Comparison of ENCODE assay signal across 8 cellular contexts in the genomic region with DNA sequence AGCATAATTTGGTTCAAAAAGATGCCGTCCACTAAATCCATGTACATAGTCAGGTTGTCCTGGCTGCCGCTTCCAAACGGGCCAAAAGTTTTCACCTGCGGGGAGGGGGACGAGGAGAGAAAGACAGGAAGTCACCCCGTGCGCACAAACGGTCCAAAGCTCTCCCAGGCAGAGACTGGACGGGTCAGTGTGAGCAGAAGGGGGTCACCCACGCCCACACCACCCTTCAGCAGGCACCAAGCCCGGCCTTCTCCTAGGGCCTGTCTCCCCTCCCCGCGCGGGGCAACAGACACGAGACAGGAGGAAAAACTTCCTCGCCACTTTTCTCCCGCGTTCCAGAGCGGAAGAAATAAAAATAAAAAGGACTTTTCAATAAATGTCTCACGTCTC. TPM values are rescaled to one million over a fixed set of nuclear protein-coding genes. Genes with fewer than 3 reads are reported as not detected.
A peak's percentile ranks its signal among the peaks of the same experiment; 100 is the strongest.
DNase-seq lines count a peak whose midpoint lies in the region; ATAC-seq lines count a peak whose summit lies in the region.

No MANE protein-coding gene starts in this region.

- POLR2A ChIA-PET in T-cell (lab: Charles Lee): interaction anchor here (1.4 to 1.6 kb wide), 4 partner anchors 17 to 97 kb away, joined by 3 to 9 read pairs (median 6); no protein-coding TSS in a partner anchor

- H3K27me3 ChIP-seq in right cardiac atrium (ENCODE audit: control insufficient read depth, insufficient read depth): no peaks in the 10 kb centered on the region

- H3K4me3 Mint-ChIP-seq in T-cell: peak overlapping the region; percentile 97 to 100 (median 98)

- H3K9me3 Mint-ChIP-seq in T-cell: no peaks in the 10 kb centered on the region

- ATAC-seq in T-cell (replicated peaks in 1 of 4) (no peak), right cardiac atrium (peak in 1 of 2 donors; percentile 53), GM18502 (IDR thresholded peaks at IDR 0.05; ENCODE audit: poor library complexity, unreplicated experiment) (no peak)

- DNase-seq in NCI-H82 (lab: John Stamatoyannopoulos, UW) (peak; percentile 15), NCI-H82 treated with DMSO at 0.1 percent for 48 hours (lab: John Stamatoyannopoulos, UW; ENCODE audit: unreplicated experiment) (no peak), T-cell (no peak), right cardiac atrium (no peak), cerebellar nuclear complex (lab: John Stamatoyannopoulos, UW) (no peak), NCI-H187 treated with DMSO at 0.1 percent for 48 hours (lab: John Stamatoyannopoulos, UW) (no peak)

- H3K4me1 Mint-ChIP-seq in T-cell: peaks cover 44 to 55% (median 55%) of the 10 kb centered on the region in 3 donors

- WGBS in right cardiac atrium: 12% methylated on average over 20 of the region's 20 CpGs

- H3K9me3 ChIP-seq in right cardiac atrium (ENCODE audit: control insufficient read depth, low read length): no peaks in the 10 kb centered on the region

- no peaks in the 10 kb centered on the region for H3K27me3 Mint-ChIP-seq in T-cell

- no peaks in the 10 kb centered on the region for H3K4me1 ChIP-seq in right cardiac atrium (ENCODE audit: control insufficient read depth, insufficient read depth, low read length)

- CTCF ChIA-PET in T-cell (lab: Charles Lee): interaction anchor here in 1 of 2 donors (0.6 to 2.2 kb wide), 11 partner anchors 15 to 101 kb away, joined by 4 to 32 read pairs (median 6); no protein-coding TSS in a partner anchor

- H3K27ac Mint-ChIP-seq in T-cell: peak overlapping the region; percentile 96 to 100

- H3K36me3 Mint-ChIP-seq in T-cell: peaks cover 28% of the 10 kb centered on the region

- H3K27ac ChIP-seq in right cardiac atrium (ENCODE audit: low read length) (no peak overlapping the region), skin epidermis (peak overlapping the region in 19 of 21 experiments; percentile 19 to 97 (median 80))

- H3K4me3 ChIP-seq in right cardiac atrium (ENCODE audit: low read length): peak overlapping the region; percentile 80
- H3K4me3 ChIP-seq in skin epidermis: peak overlapping the region; percentile 54 to 87 (median 69)

- intact Hi-C loops in right cardiac atrium (cut with DNase I): loop anchor here in 1 of 4 donors (2.0 kb wide), 1 partner anchor 92 kb away; no protein-coding TSS in a partner anchor

RNA-seq across cellular contexts. Expression of a gene that starts 0.9 kb away (rescaled TPM):
- total RNA-seq in T-cell (100 to 1,000 TPM; 260 to 368 (median 275) TPM), right cardiac atrium (1 to 10 TPM; 2.5 to 5.4 (median 4.8) TPM)
- polyA plus RNA-seq in right cardiac atrium: 2.5 TPM

Comparison
In these comparisons a context has a peak if more than half of its experiments do, and no peak if none do; other contexts are left out.
1. RNA of a gene that starts 0.9 kb away (total RNA-seq): 260 to 368 TPM in T-cell; 2.5 to 5.4 TPM in right cardiac atrium; every median in the first group is over 10 times any median in the second.